Comparison of ENCODE assay signal across 8 cellular contexts in the genomic region with DNA sequence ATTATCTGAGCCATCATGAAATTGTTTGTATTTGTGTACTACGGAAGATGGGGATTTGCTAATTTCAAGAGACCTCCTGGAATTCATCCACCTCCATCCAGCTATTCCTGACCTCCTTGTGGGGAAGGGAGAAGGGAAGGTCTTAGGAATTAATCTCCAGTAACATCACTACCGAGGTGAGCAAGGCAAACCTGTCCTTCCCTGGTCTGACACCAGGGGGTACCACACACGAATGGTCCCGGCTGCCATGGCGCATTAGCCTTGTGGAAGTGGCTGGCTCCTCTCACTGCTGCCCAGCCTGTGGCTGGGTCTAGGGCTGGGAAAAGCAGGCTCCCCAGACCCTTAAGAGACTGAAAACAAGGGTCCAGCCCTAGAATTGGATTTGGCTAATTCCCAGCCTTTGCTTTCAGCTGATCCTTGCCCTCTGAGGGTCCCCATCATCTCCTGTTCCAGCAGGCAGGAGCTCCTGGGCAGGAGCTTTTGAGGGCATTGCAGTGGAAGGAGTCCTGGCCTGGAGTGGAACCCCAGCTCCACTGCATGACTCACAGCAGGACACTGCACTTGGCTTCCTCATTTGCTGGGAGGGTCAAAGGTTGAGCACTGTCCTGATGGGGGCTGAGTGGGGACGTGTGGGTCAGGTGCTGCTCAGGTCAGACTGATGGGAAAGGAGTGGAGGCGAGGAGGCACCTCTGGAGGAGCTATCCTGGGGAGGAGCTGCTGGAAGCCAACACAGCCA. TPM values are rescaled to one million over a fixed set of nuclear protein-coding genes. Genes with fewer than 3 reads are reported as not detected.
DNase-seq lines count a peak whose midpoint lies in the region; ATAC-seq and TF ChIP-seq lines count a peak whose summit lies in the region.

No MANE protein-coding gene starts in this region.

- H3K9ac ChIP-seq in trophoblast cell (ENCODE audit: low read length), result no peak overlapping the region

- H3K4me1 ChIP-seq in SJCRH30 (no peaks in the 10 kb centered on the region), trophoblast cell (ENCODE audit: control insufficient read depth in 1 of 2, insufficient read depth in 2 of 2, low read length in 2 of 2) (peaks cover 0 to 2% of the 10 kb centered on the region in 2 experiments)

- H3K4me1 Mint-ChIP-seq in natural killer cell treated with Interleukin-12 subunit alpha and Interleukin-12 subunit beta and Interleukin-15 and Interleukin-18, amount 100 ng/mL, for 72 hours (ENCODE audit: low read depth in 2 of 2), result peaks cover 19 to 21% of the 10 kb centered on the region in 2 donors

- H3K4me2 ChIP-seq in trophoblast cell (ENCODE audit: low read length), result no peak overlapping the region

- H3K79me2 ChIP-seq in trophoblast cell (ENCODE audit: control insufficient read depth, insufficient read depth, low read length, poor library complexity), result no peaks in the 10 kb centered on the region

- no peaks in the 10 kb centered on the region for H3K79me1 ChIP-seq in trophoblast cell (ENCODE audit: low read length)

- no peaks in the 10 kb centered on the region for H3K36me3 ChIP-seq in SJCRH30
- no peaks in the 10 kb centered on the region for H3K36me3 ChIP-seq in trophoblast cell (ENCODE audit: control insufficient read depth in 1 of 2, insufficient read depth in 2 of 2, low read length in 2 of 2)

- TF ChIP-seq POLR2A in erythroblast (IDR thresholded peaks at IDR 0.05; ENCODE audit: low read length), result no peak

- DNase-seq in AG04449 (ENCODE audit: low read depth, low spot score), result no peak
- DNase-seq in GM12864 (ENCODE audit: low read depth), result peak; percentile 12
- DNase-seq in SJCRH30, result peak; percentile 43 to 62
- peak; percentile 77 to 82 for DNase-seq in erythroblast (lab: John Stamatoyannopoulos, UW)
- peak; percentile 48 to 69 for DNase-seq in trophoblast cell
- DNase-seq in natural killer cell treated with Interleukin-12 subunit alpha and Interleukin-12 subunit beta and Interleukin-15 and Interleukin-18, amount 100 ng/mL, for 72 hours (ENCODE audit: low spot score), result no peak
- DNase-seq in medulla oblongata (ENCODE audit: extremely low spot score), result no peak

- WGBS in trophoblast cell (ENCODE audit: extremely low coverage, insufficient coverage, insufficient read length), result no CpG with 5 or more reads among the region's 7 CpGs

- no peak overlapping the region for H2BK120ac ChIP-seq in trophoblast cell (ENCODE audit: insufficient read depth, low read length, poor library complexity)

- no peak overlapping the region for H4K12ac ChIP-seq in trophoblast cell (ENCODE audit: low read depth, low read length)

- ATAC-seq in HG02623 (IDR thresholded peaks at IDR 0.05; ENCODE audit: unreplicated experiment), result no peak
- ATAC-seq in natural killer cell treated with Interleukin-12 subunit alpha and Interleukin-12 subunit beta and Interleukin-15 and Interleukin-18, amount 100 ng/mL, for 72 hours, result no peak

- H3K27ac Mint-ChIP-seq in natural killer cell treated with Interleukin-12 subunit alpha and Interleukin-12 subunit beta and Interleukin-15 and Interleukin-18, amount 100 ng/mL, for 72 hours, result peak overlapping the region in 1 of 2 donors; percentile 56

- H3K4ac ChIP-seq in trophoblast cell (ENCODE audit: low read depth, low read length), result no peak overlapping the region

- no peak overlapping the region for H3K4me3 ChIP-seq in AG04449 (ENCODE audit: low read depth, low read length)
- H3K4me3 ChIP-seq in GM12864 (ENCODE audit: low read depth, low read length), result no peak overlapping the region
- H3K4me3 ChIP-seq in SJCRH30, result no peak overlapping the region
- no peak overlapping the region for H3K4me3 ChIP-seq in trophoblast cell (ENCODE audit: low read depth, low read length)

- no peak overlapping the region for H3K27ac ChIP-seq in SJCRH30
- H3K27ac ChIP-seq in trophoblast cell (ENCODE audit: low read depth, low read length), result no peak overlapping the region

- H4K8ac ChIP-seq in trophoblast cell (ENCODE audit: low read depth, low read length), result no peak overlapping the region

- no peak overlapping the region for H3K23ac ChIP-seq in trophoblast cell (ENCODE audit: low read length)

- peak; percentile 66 for TF ChIP-seq CTCF in AG04449 (IDR thresholded peaks at IDR 0.05; ENCODE audit: insufficient read depth, low read length, missing control alignments)
- peak; percentile 82 for TF ChIP-seq CTCF in GM12864 (IDR thresholded peaks at IDR 0.05; ENCODE audit: low read depth, low read length, missing control alignments)

- CTCF ChIA-PET in AG04449 (lab: Yijun Ruan, JAX), result interaction anchor here (0.6 to 6.3 kb wide), 12 partner anchors 14 to 321 kb away, joined by 3 to 41 read pairs (median 4); no protein-coding TSS in a partner anchor

- no peaks in the 10 kb centered on the region for H3K36me3 Mint-ChIP-seq in natural killer cell treated with Interleukin-12 subunit alpha and Interleukin-12 subunit beta and Interleukin-15 and Interleukin-18, amount 100 ng/mL, for 72 hours

- H3K27me3 ChIP-seq in SJCRH30, result no peaks in the 10 kb centered on the region
- no peaks in the 10 kb centered on the region for H3K27me3 ChIP-seq in trophoblast cell (ENCODE audit: insufficient read depth, low read length)

- no peak overlapping the region for H2AFZ ChIP-seq in trophoblast cell (ENCODE audit: insufficient read depth, low read length, poor library complexity)

- no peaks in the 10 kb centered on the region for H3K27me3 Mint-ChIP-seq in natural killer cell treated with Interleukin-12 subunit alpha and Interleukin-12 subunit beta and Interleukin-15 and Interleukin-18, amount 100 ng/mL, for 72 hours

- H2AK5ac ChIP-seq in trophoblast cell (ENCODE audit: low read length), result no peak overlapping the region

- no peaks in the 10 kb centered on the region for H3K9me3 ChIP-seq in SJCRH30 (replicated peaks)
- H3K9me3 ChIP-seq in trophoblast cell (ENCODE audit: insufficient read depth, low read depth, low read length), result no peaks in the 10 kb centered on the region

- H3K9me3 Mint-ChIP-seq in natural killer cell treated with Interleukin-12 subunit alpha and Interleukin-12 subunit beta and Interleukin-15 and Interleukin-18, amount 100 ng/mL, for 72 hours, result no peaks in the 10 kb centered on the region

- H4K91ac ChIP-seq in trophoblast cell (ENCODE audit: low read depth, low read length), result no peak overlapping the region

- H3K4me3 Mint-ChIP-seq in natural killer cell treated with Interleukin-12 subunit alpha and Interleukin-12 subunit beta and Interleukin-15 and Interleukin-18, amount 100 ng/mL, for 72 hours, result no peak overlapping the region

- H2BK5ac ChIP-seq in trophoblast cell (ENCODE audit: low read depth, low read length, poor library complexity), result no peak overlapping the region

- no peak overlapping the region for H3K14ac ChIP-seq in trophoblast cell (ENCODE audit: low read length)

- no peak overlapping the region for H3K18ac ChIP-seq in trophoblast cell (ENCODE audit: low read length)

- no peak overlapping the region for H2BK12ac ChIP-seq in trophoblast cell (ENCODE audit: low read length)

- POLR2A ChIA-PET in AG04449 (lab: Yijun Ruan, JAX), result no interaction called here

RNA-seq across cellular contexts. Expression of gene RIMS3, which starts 34.8 kb away (rescaled TPM):
- total RNA-seq in SJCRH30 (2014; rRNA removed; shearing (Covaris generic)), result 10.0 and 12.7 TPM in 2 replicates
- 1.0 and 1.1 TPM in 2 replicates for polyA plus RNA-seq in trophoblast cell (2013)
- 1 to 10 TPM in 1 of 2 donors, under 1 TPM in 1; 0.62 to 2.0 TPM for total RNA-seq in natural killer cell treated with Interleukin-12 subunit alpha and Interleukin-12 subunit beta and Interleukin-15 and Interleukin-18, amount 100 ng/mL, for 72 hours

Comparison
In these comparisons a context has a peak if more than half of its experiments do, and no peak if none do; other contexts are left out.
1. DNase-seq: peak in GM12864 (single experiment), SJCRH30 (2 of 2), erythroblast (2 of 2) and trophoblast cell (2 of 2); none in AG04449 (single experiment), natural killer cell treated with Interleukin-12 subunit alpha and Interleukin-12 subunit beta and Interleukin-15 and Interleukin-18, amount 100 ng/mL, for 72 hours (single experiment) and medulla oblongata (single experiment).